Comparison of ENCODE assay signal across 29 cellular contexts in genomic region chr12:21221072-21221471, GRCh38.
"Had no signal": no experiment of that assay in that cellular context is flagged by ENCODE, and none has a peak within 500 bp of the region (broad histone marks: within the 10 kb centered on the region; RNA-seq: fewer than 3 reads in every experiment).

No MANE protein-coding gene starts in this region.

- H3K27ac ChIP-seq: ascending aorta, cardiac muscle cell, WERI-Rb-1 had no signal

- H3K27me3 ChIP-seq: ascending aorta, cardiac muscle cell had no signal

- H3K4me3 ChIP-seq: ascending aorta, cardiac muscle cell had no signal

- H3K36me3 ChIP-seq: ascending aorta, cardiac muscle cell, WERI-Rb-1 had no signal

- DNase-seq: activated CD4-positive, alpha-beta memory T cell treated with anti-CD3 and anti-CD28 coated beads, Interleukin-2, amount 10 ng/mL, durations not matched to agents 7 days and 5 days; activated CD4-positive, alpha-beta T cell treated with anti-CD3 and anti-CD28 coated beads for 1 hour; activated CD4-positive, alpha-beta T cell treated with anti-CD3 and anti-CD28 coated beads for 36 hours; activated CD4-positive, alpha-beta T cell treated with anti-CD3 and anti-CD28 coated beads for 48 hours; activated CD4-positive, alpha-beta T cell treated with anti-CD3 and anti-CD28 coated beads, Interleukin-2, amount 10 ng/mL, durations not matched to agents 7 days and 5 days; activated CD4-positive, alpha-beta T cell treated with anti-CD3 and anti-CD28 coated beads, Interleukin-2, amount 50 U/mL, for 48 hours; activated CD4-positive, CD25-positive, alpha-beta regulatory T cell; activated CD8-positive, alpha-beta memory T cell treated with anti-CD3 and anti-CD28 coated beads for 24 hours; activated CD8-positive, alpha-beta memory T cell treated with anti-CD3 and anti-CD28 coated beads, Interleukin-2, amount 10 ng/mL, durations not matched to agents 7 days and 5 days; activated CD8-positive, alpha-beta memory T cell treated with anti-CD3 and anti-CD28 coated beads, Interleukin-2, amount 50 U/mL, for 48 hours; activated CD8-positive, alpha-beta T cell treated with anti-CD3 and anti-CD28 coated beads, Interleukin-2, amount 10 ng/mL, durations not matched to agents 7 days and 5 days; activated effector memory CD4-positive, alpha-beta T cell treated with Interleukin-2 at 50 U/mL for 16 hours; activated gamma-delta T cell; activated naive CD4-positive, alpha-beta T cell treated with anti-CD3 and anti-CD28 coated beads, Interleukin-2, amount 10 ng/mL, durations not matched to agents 7 days and 5 days; activated naive CD4-positive, alpha-beta T cell treated with Interleukin-2 at 50 U/mL for 16 hours; activated naive CD8-positive, alpha-beta T cell treated with anti-CD3 and anti-CD28 coated beads, Interleukin-2, amount 10 ng/mL, durations not matched to agents 7 days and 5 days; activated naive CD8-positive, alpha-beta T cell treated with anti-CD3 and anti-CD28 coated beads, Interleukin-2, amount 50 U/mL, for 24 hours; activated T-cell treated with anti-CD3 and anti-CD28 coated beads, Interleukin-2, amount 50 U/mL, for 24 hours; activated T-cell treated with anti-CD3 and anti-CD28 coated beads, Interleukin-2, amount 50 U/mL, for 48 hours; amygdala; anterior cingulate cortex; caudate nucleus; cerebellar nuclear complex; T-helper 9 cell; WERI-Rb-1 had no signal

- H3K4me1 ChIP-seq: ascending aorta had no signal

- H3K9me3 ChIP-seq: ascending aorta had no signal

- ATAC-seq: activated CD4-positive, alpha-beta T cell treated with anti-CD3 and anti-CD28 coated beads for 36 hours; activated CD4-positive, CD25-positive, alpha-beta regulatory T cell treated with anti-CD3 and anti-CD28 coated beads, Interleukin-2, amount 50 U/mL, for 24 hours; activated CD8-positive, alpha-beta memory T cell treated with anti-CD3 and anti-CD28 coated beads, Interleukin-2, amount 10 ng/mL, durations not matched to agents 7 days and 5 days; activated CD8-positive, alpha-beta T cell treated with anti-CD3 and anti-CD28 coated beads, Interleukin-2, amount 10 ng/mL, durations not matched to agents 7 days and 5 days; activated naive CD8-positive, alpha-beta T cell treated with anti-CD3 and anti-CD28 coated beads, Interleukin-2, amount 50 U/mL, for 24 hours; WTC11 had no signal
